In the genomic region with DNA sequence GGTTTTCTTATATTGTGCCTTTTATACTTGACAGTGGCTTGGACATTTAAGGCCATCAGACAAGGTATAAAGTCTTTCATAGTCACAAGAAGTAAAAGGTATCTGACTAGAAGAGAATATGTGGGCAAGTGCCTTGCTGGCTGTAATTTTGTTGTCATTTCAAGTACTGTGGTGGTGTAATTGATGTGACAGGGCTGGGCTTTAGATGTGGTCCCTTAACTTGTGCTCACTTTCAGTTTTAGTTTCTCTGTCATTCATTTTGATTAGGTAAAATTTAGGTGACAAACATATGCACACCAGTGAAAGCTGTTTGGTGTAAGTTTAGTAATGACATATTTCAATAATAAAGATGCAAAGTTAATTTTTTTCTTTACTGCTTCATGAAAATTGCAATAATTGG, we compare ENCODE assay signal across 12 cellular contexts. TPM values are rescaled to one million over a fixed set of nuclear protein-coding genes. Genes with fewer than 3 reads are reported as not detected.
DNase-seq lines count a peak whose midpoint lies in the region; ATAC-seq, FAIRE-seq and TF ChIP-seq lines count a peak whose summit lies in the region.
"Had no signal": no experiment of that assay in that cellular context is flagged by ENCODE, and none has a peak within 500 bp of the region (broad histone marks: within the 10 kb centered on the region; RNA-seq: fewer than 3 reads in every experiment).

No MANE protein-coding gene starts in this region.

- no peak overlapping the region for H3K27ac Mint-ChIP-seq in T-cell
- H3K27ac Mint-ChIP-seq: activated naive CD8-positive, alpha-beta T cell had no signal

- H3K36me3 Mint-ChIP-seq in T-cell = peaks cover 30% of the 10 kb centered on the region

- DNase-seq in GM18507 (ENCODE audit: extremely low spot score, insufficient read length, low read depth) (no peak), T-cell (peak in 10 of 34 experiments; percentile 1 to 18 (median 9)), DMS79 (lab: John Stamatoyannopoulos, UW) (no peak), UCSD-AML1 (lab: John Stamatoyannopoulos, UW; ENCODE audit: unreplicated experiment) (no peak), GM10248 (ENCODE audit: extremely low spot score) (no peak), NCI-H446 treated with DMSO at 0.1 percent for 48 hours (lab: John Stamatoyannopoulos, UW) (no peak)
- DNase-seq: SIG-M5; stimulated activated CD4-positive, alpha-beta T cell treated with anti-CD3 and anti-CD28 coated beads, Interleukin-4, amount 100 ng/mL, for 4 hours had no signal

- no peaks in the 10 kb centered on the region for H3K9me3 Mint-ChIP-seq in T-cell

- no peak overlapping the region for H3K4me3 Mint-ChIP-seq in T-cell
- H3K4me3 Mint-ChIP-seq: activated naive CD8-positive, alpha-beta T cell had no signal

- ATAC-seq in GM19463 (IDR thresholded peaks at IDR 0.05; ENCODE audit: unreplicated experiment) = peak; percentile 78
- ATAC-seq in HG03060 (IDR thresholded peaks at IDR 0.05; ENCODE audit: low read depth, unreplicated experiment) = peak; percentile 68
- peak; percentile 42 to 96 (median 64) for ATAC-seq in T-cell (replicated peaks in 1 of 4)

- H3K4me1 Mint-ChIP-seq in T-cell = peaks cover 12 to 15% (median 13%) of the 10 kb centered on the region in 3 donors

- no peak for TF ChIP-seq CTCF in GM10248 (IDR thresholded peaks at IDR 0.05; ENCODE audit: control extremely low read depth, extremely low read depth, low read depth, missing control alignments)

- FAIRE-seq in GM18507 (lab: Jason Lieb, UNC) = peak; percentile 83

- POLR2A ChIA-PET in T-cell (lab: Charles Lee) (no interaction called here), GM10248 (lab: Yijun Ruan, JAX) (no interaction called here)

- H3K27me3 Mint-ChIP-seq in T-cell = no peaks in the 10 kb centered on the region
- H3K27me3 Mint-ChIP-seq: activated naive CD8-positive, alpha-beta T cell had no signal

- CTCF ChIA-PET in T-cell (lab: Charles Lee) = interaction anchor here in 1 of 2 donors (0.6 to 1.1 kb wide), 2 partner anchors 55 to 428 kb away, joined by 3 to 5 read pairs; no protein-coding TSS in a partner anchor
- CTCF ChIA-PET in GM10248 (lab: Yijun Ruan, JAX) = no interaction called here

RNA-seq across cellular contexts. Expression of a gene that starts 31.2 kb away (rescaled TPM):
- total RNA-seq in T-cell = not detected
- total RNA-seq: esophagus muscularis mucosa had no signal
